ENCODE assay signal across 1 cellular context in genomic region chr18:8635087-8635486, GRCh38.
TF ChIP-seq lines count a peak whose summit lies in the region.

No MANE protein-coding gene starts in this region.

TF ChIP-seq in endothelial cell of umbilical vein, 7 proteins besides CTCF, POLR2A, EP300 and RAD21:
- peak; percentile 55 for TF ChIP-seq FOS (IDR thresholded peaks at IDR 0.05; ENCODE audit: borderline replicate concordance, insufficient read depth, low read length)
- TF ChIP-seq JUN (IDR thresholded peaks at IDR 0.05; ENCODE audit: borderline replicate concordance, insufficient read depth, insufficient read length, low read depth) = no peak
